3 cellular contexts compared by ENCODE assay signal in the genomic region with DNA sequence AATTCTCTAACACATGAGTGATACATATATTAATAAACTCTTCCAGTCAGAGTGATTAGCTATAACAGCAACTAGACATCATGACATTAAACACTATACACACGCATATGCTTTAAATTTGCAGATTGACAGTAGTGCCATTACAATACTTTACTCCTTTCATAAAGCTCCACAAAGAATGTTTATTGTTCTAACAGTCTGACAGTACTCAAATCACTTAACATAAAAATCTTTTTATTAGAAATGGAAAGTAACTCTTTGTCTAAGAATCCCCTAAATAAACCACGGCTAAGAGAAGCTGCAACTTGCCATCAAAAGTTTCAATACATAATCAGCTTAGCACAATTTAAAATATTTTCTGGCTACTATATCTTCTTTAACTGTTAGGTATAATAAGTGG.
"Had no signal": no experiment of that assay in that cellular context is flagged by ENCODE, and none has a peak within 500 bp of the region (broad histone marks: within the 10 kb centered on the region; RNA-seq: fewer than 3 reads in every experiment).

No MANE protein-coding gene starts in this region.

- FAIRE-seq: HepG2, HTR-8/SVneo, K562 had no signal

- ATAC-seq: HepG2, K562 had no signal
